ENCODE assay signal across 21 cellular contexts in genomic region chrX:84873176-84873575, GRCh38.
"Had no signal": no experiment of that assay in that cellular context is flagged by ENCODE, and none has a peak within 500 bp of the region (broad histone marks: within the 10 kb centered on the region; RNA-seq: fewer than 3 reads in every experiment).

No MANE protein-coding gene starts in this region.

- DNase-seq: activated CD4-positive, alpha-beta T cell treated with anti-CD3 and anti-CD28 coated beads, Interleukin-2, amount 10 ng/mL, durations not matched to agents 7 days and 5 days; activated CD8-positive, alpha-beta T cell treated with anti-CD3 and anti-CD28 coated beads, Interleukin-2, amount 10 ng/mL, durations not matched to agents 7 days and 5 days; activated naive CD4-positive, alpha-beta T cell treated with Interleukin-2 at 50 U/mL for 16 hours; activated T-cell treated with anti-CD3 and anti-CD28 coated beads, Interleukin-2, amount 50 U/mL, for 24 hours; brain microvascular endothelial cell; central memory CD4-positive, alpha-beta T cell; dorsolateral prefrontal cortex; foreskin fibroblast; left cardiac atrium; mesendoderm; naive thymus-derived CD4-positive, alpha-beta T cell; stimulated activated CD4-positive, alpha-beta T cell treated with anti-CD3 and anti-CD28 coated beads, Interleukin-12 subunit alpha, Interleukin-12 subunit beta, amount 100 ng/mL, for 4 hours; stimulated activated CD4-positive, alpha-beta T cell treated with anti-CD3 and anti-CD28 coated beads, Interleukin-1b, Interleukin-23, amount 100 ng/mL, for 48 hours; stimulated activated naive CD4-positive, alpha-beta T cell treated with Interleukin-2 at 50 U/mL for 16 hours; uterus had no signal

- H3K9ac ChIP-seq: neural progenitor cell had no signal

- H3K36me3 ChIP-seq: brain microvascular endothelial cell, neural progenitor cell, tibial nerve, uterus had no signal

- H3K27me3 ChIP-seq: brain microvascular endothelial cell, neural progenitor cell, tibial nerve, uterus had no signal

- H3K4me1 ChIP-seq: neural progenitor cell, tibial nerve, uterus had no signal

- H3K27ac ChIP-seq: brain microvascular endothelial cell, dorsolateral prefrontal cortex, epithelial cell of prostate, neural progenitor cell had no signal

- ATAC-seq: activated CD4-positive, CD25-positive, alpha-beta regulatory T cell treated with anti-CD3 and anti-CD28 coated beads, Interleukin-2, amount 50 U/mL, for 24 hours; activated CD8-positive, alpha-beta T cell treated with anti-CD3 and anti-CD28 coated beads, Interleukin-2, amount 10 ng/mL, durations not matched to agents 7 days and 5 days; left cardiac atrium; naive thymus-derived CD4-positive, alpha-beta T cell had no signal

- H3K27ac Mint-ChIP-seq: activated CD4-positive, alpha-beta T cell treated with anti-CD3 and anti-CD28 coated beads, Interleukin-2, amount 10 ng/mL, durations not matched to agents 7 days and 5 days; activated CD8-positive, alpha-beta T cell treated with anti-CD3 and anti-CD28 coated beads, Interleukin-2, amount 10 ng/mL, durations not matched to agents 7 days and 5 days; activated T-cell treated with anti-CD3 and anti-CD28 coated beads, Interleukin-2, amount 50 U/mL, for 24 hours; activated T-helper 2 cell treated with anti-CD3 and anti-CD28 coated beads, Interferon-gamma antibody, Interleukin-2, Interleukin-4, amounts not matched to agents 10 μg/mL and 5 μg/mL and 100 μg/mL, durations not matched to agents 14 hours and 24 hours and 36 hours; naive thymus-derived CD4-positive, alpha-beta T cell; neural progenitor cell; progenitor cell of endocrine pancreas had no signal

- H3K27me3 Mint-ChIP-seq: activated CD4-positive, alpha-beta T cell treated with anti-CD3 and anti-CD28 coated beads, Interleukin-2, amount 10 ng/mL, durations not matched to agents 7 days and 5 days; naive thymus-derived CD4-positive, alpha-beta T cell; progenitor cell of endocrine pancreas had no signal

- H3K4me1 Mint-ChIP-seq: activated CD4-positive, alpha-beta T cell treated with anti-CD3 and anti-CD28 coated beads, Interleukin-2, amount 10 ng/mL, durations not matched to agents 7 days and 5 days; naive thymus-derived CD4-positive, alpha-beta T cell; neural progenitor cell had no signal

- H3K36me3 Mint-ChIP-seq: naive thymus-derived CD4-positive, alpha-beta T cell; neural progenitor cell had no signal

- H3K4me3 Mint-ChIP-seq: activated CD4-positive, alpha-beta T cell treated with anti-CD3 and anti-CD28 coated beads, Interleukin-2, amount 10 ng/mL, durations not matched to agents 7 days and 5 days; activated CD8-positive, alpha-beta T cell treated with anti-CD3 and anti-CD28 coated beads, Interleukin-2, amount 10 ng/mL, durations not matched to agents 7 days and 5 days; activated T-cell treated with anti-CD3 and anti-CD28 coated beads, Interleukin-2, amount 50 U/mL, for 24 hours; naive thymus-derived CD4-positive, alpha-beta T cell; neural progenitor cell had no signal

- H3K9me3 Mint-ChIP-seq: activated CD4-positive, alpha-beta T cell treated with anti-CD3 and anti-CD28 coated beads, Interleukin-2, amount 10 ng/mL, durations not matched to agents 7 days and 5 days; activated T-cell treated with anti-CD3 and anti-CD28 coated beads, Interleukin-2, amount 50 U/mL, for 24 hours; activated T-helper 2 cell treated with anti-CD3 and anti-CD28 coated beads, Interferon-gamma antibody, Interleukin-2, Interleukin-4, amounts not matched to agents 10 μg/mL and 5 μg/mL and 100 μg/mL, durations not matched to agents 14 hours and 24 hours and 36 hours had no signal

- H3K4me3 ChIP-seq: dorsolateral prefrontal cortex, neural progenitor cell, tibial nerve, uterus had no signal

- H3K9me3 ChIP-seq: tibial nerve, uterus had no signal
